Comparison of ENCODE assay signal across 34 cellular contexts in the genomic region with DNA sequence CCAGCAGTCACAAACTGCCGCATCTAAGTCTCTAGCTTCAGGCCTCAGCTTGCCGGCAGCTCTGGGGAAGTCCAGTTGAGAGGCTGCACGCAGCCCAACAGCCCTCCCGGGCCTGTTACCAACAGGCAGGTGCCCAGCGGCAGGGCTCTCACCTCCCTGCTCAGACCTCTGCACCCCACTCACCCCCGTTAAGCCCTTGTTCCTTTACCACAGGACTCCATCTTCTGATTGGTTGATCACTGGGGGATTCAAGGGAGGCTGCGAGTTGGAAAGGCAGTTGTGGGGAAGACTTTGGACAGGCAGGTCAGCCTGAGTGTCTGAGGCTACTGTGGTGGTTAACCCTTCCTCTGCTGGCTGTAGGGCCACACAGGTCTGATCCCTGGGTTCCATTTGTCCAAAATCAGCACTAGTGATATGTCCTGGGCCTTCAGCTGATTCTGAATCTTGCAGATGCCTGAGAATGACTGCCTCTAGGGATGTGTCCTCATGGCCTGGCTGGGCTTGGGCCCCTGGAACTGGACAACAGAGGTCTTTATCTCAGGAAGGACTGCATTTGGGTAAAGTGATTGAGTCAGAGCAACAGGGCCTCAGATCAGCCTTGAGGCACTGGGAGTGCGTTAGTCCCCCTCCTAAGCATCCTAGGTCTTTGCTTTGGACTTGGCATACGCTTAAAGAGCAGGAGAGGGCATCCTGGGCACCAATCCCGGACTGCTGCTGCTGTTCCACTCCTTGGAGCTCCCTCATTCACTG.
"Had no signal": no experiment of that assay in that cellular context is flagged by ENCODE, and none has a peak within 500 bp of the region (broad histone marks: within the 10 kb centered on the region; RNA-seq: fewer than 3 reads in every experiment).

No MANE protein-coding gene starts in this region.

- H3K4me3 ChIP-seq: adrenal gland, body of pancreas, cardiac muscle cell, coronary artery, dorsolateral prefrontal cortex, gastrocnemius medialis, heart left ventricle had no signal

- ATAC-seq: activated CD4-positive, alpha-beta T cell treated with anti-CD3 and anti-CD28 coated beads for 36 hours; activated CD8-positive, alpha-beta memory T cell treated with anti-CD3 and anti-CD28 coated beads, Interleukin-2, amount 10 ng/mL, durations not matched to agents 7 days and 5 days; activated CD8-positive, alpha-beta T cell treated with anti-CD3 and anti-CD28 coated beads, Interleukin-2, amount 10 ng/mL, durations not matched to agents 7 days and 5 days; activated naive CD8-positive, alpha-beta T cell treated with anti-CD3 and anti-CD28 coated beads, Interleukin-2, amount 50 U/mL, for 24 hours; body of pancreas; esophagus mucosa; gastrocnemius medialis; heart left ventricle had no signal

- H3K27me3 Mint-ChIP-seq: activated CD4-positive, alpha-beta memory T cell treated with anti-CD3 and anti-CD28 coated beads for 36 hours; activated CD8-positive, alpha-beta memory T cell treated with anti-CD3 and anti-CD28 coated beads, Interleukin-2, amount 10 ng/mL, durations not matched to agents 7 days and 5 days; activated naive CD4-positive, alpha-beta T cell treated with anti-CD3 and anti-CD28 coated beads, Interleukin-2, amount 50 U/mL, for 24 hours had no signal

- H3K4me1 ChIP-seq: adrenal gland, body of pancreas, gastrocnemius medialis, heart left ventricle had no signal

- H3K36me3 Mint-ChIP-seq: activated CD4-positive, alpha-beta memory T cell treated with anti-CD3 and anti-CD28 coated beads for 36 hours; activated CD8-positive, alpha-beta memory T cell treated with anti-CD3 and anti-CD28 coated beads, Interleukin-2, amount 10 ng/mL, durations not matched to agents 7 days and 5 days; activated naive CD4-positive, alpha-beta T cell treated with anti-CD3 and anti-CD28 coated beads, Interleukin-2, amount 50 U/mL, for 24 hours; activated naive CD8-positive, alpha-beta T cell treated with anti-CD3 and anti-CD28 coated beads for 36 hours had no signal

- H3K27ac ChIP-seq: adrenal gland, body of pancreas, cardiac muscle cell, coronary artery, dorsolateral prefrontal cortex, gastrocnemius medialis, heart left ventricle had no signal

- H3K27me3 ChIP-seq: adrenal gland, body of pancreas had no signal

- H3K4me1 Mint-ChIP-seq: activated CD4-positive, alpha-beta T cell treated with anti-CD3 and anti-CD28 coated beads for 36 hours; activated CD4-positive, alpha-beta T cell treated with anti-CD3 and anti-CD28 coated beads, Interleukin-2, amount 10 ng/mL, durations not matched to agents 24 days and 14 days; activated CD8-positive, alpha-beta memory T cell treated with anti-CD3 and anti-CD28 coated beads, Interleukin-2, amount 10 ng/mL, durations not matched to agents 7 days and 5 days; activated naive CD4-positive, alpha-beta T cell treated with anti-CD3 and anti-CD28 coated beads, Interleukin-2, amount 50 U/mL, for 24 hours; activated naive CD8-positive, alpha-beta T cell treated with anti-CD3 and anti-CD28 coated beads for 36 hours; activated naive CD8-positive, alpha-beta T cell treated with anti-CD3 and anti-CD28 coated beads, Interleukin-2, amount 50 U/mL, for 24 hours; central memory CD8-positive, alpha-beta T cell; endodermal cell had no signal

- DNase-seq: activated CD4-positive, alpha-beta memory T cell treated with anti-CD3 and anti-CD28 coated beads for 36 hours; activated CD4-positive, alpha-beta T cell treated with anti-CD3 and anti-CD28 coated beads for 36 hours; activated CD4-positive, alpha-beta T cell treated with anti-CD3 and anti-CD28 coated beads, Interleukin-2, amount 10 ng/mL, durations not matched to agents 24 days and 14 days; activated CD4-positive, CD25-positive, alpha-beta regulatory T cell; activated CD4-positive, CD25-positive, alpha-beta regulatory T cell treated with anti-CD3 and anti-CD28 coated beads, Interleukin-2, amount 50 U/mL, for 72 hours; activated CD8-positive, alpha-beta memory T cell treated with anti-CD3 and anti-CD28 coated beads, Interleukin-2, amount 10 ng/mL, durations not matched to agents 7 days and 5 days; activated CD8-positive, alpha-beta memory T cell treated with anti-CD3 and anti-CD28 coated beads, Interleukin-2, amount 50 U/mL, for 4 hours; activated CD8-positive, alpha-beta T cell treated with anti-CD3 and anti-CD28 coated beads, Interleukin-2, amount 10 ng/mL, durations not matched to agents 7 days and 5 days; activated effector memory CD4-positive, alpha-beta T cell treated with anti-CD3 and anti-CD28 coated beads, Interleukin-2, amount 50 U/mL, for 16 hours; activated naive CD4-positive, alpha-beta T cell treated with anti-CD3 and anti-CD28 coated beads for 36 hours; activated naive CD8-positive, alpha-beta T cell treated with anti-CD3 and anti-CD28 coated beads for 36 hours; activated naive CD8-positive, alpha-beta T cell treated with anti-CD3 and anti-CD28 coated beads, Interleukin-2, amount 50 U/mL, for 24 hours; activated T-cell treated with anti-CD3 and anti-CD28 coated beads, Interleukin-2, amount 50 U/mL, for 1 hour; activated T-cell treated with anti-CD3 and anti-CD28 coated beads, Interleukin-2, amount 50 U/mL, for 48 hours; adrenal gland; amygdala; aorta; body of pancreas; dorsolateral prefrontal cortex; effector memory CD4-positive, alpha-beta T cell; endodermal cell; foreskin fibroblast; gastrocnemius medialis; glutamatergic neuron; heart left ventricle; T-helper 2 cell had no signal

- H3K9me3 Mint-ChIP-seq: activated CD4-positive, alpha-beta memory T cell treated with anti-CD3 and anti-CD28 coated beads for 36 hours; activated CD4-positive, alpha-beta T cell treated with anti-CD3 and anti-CD28 coated beads, Interleukin-2, amount 10 ng/mL, durations not matched to agents 24 days and 14 days; activated naive CD4-positive, alpha-beta T cell treated with anti-CD3 and anti-CD28 coated beads for 36 hours; activated naive CD4-positive, alpha-beta T cell treated with anti-CD3 and anti-CD28 coated beads, Interleukin-2, amount 50 U/mL, for 24 hours; activated naive CD8-positive, alpha-beta T cell treated with anti-CD3 and anti-CD28 coated beads for 36 hours; activated naive CD8-positive, alpha-beta T cell treated with anti-CD3 and anti-CD28 coated beads, Interleukin-2, amount 50 U/mL, for 24 hours; activated T-helper 1 cell treated with anti-CD3 and anti-CD28 coated beads, Interleukin-12 subunit alpha, Interleukin-12 subunit beta, Interleukin-2, Interleukin-4 antibody, amounts not matched to agents 30 ng/mL and 10 ng/mL and 1 ng/mL, durations not matched to agents 14 hours and 24 hours and 36 hours; activated T-helper 2 cell treated with anti-CD3 and anti-CD28 coated beads, Interferon-gamma antibody, Interleukin-2, Interleukin-4, amounts not matched to agents 10 μg/mL and 5 μg/mL and 100 μg/mL, durations not matched to agents 14 hours and 24 hours and 36 hours; central memory CD8-positive, alpha-beta T cell; dendritic cell treated with granulocyte-macrophage colony-stimulating factor and Interleukin-4, amounts not matched to agents 40 ng/mL and 50 ng/mL, for 4 days; endodermal cell had no signal

- H3K36me3 ChIP-seq: adrenal gland, cardiac muscle cell, gastrocnemius medialis, heart left ventricle had no signal

- H3K27ac Mint-ChIP-seq: activated CD4-positive, alpha-beta memory T cell treated with anti-CD3 and anti-CD28 coated beads for 36 hours; activated CD4-positive, alpha-beta T cell treated with anti-CD3 and anti-CD28 coated beads for 36 hours; activated CD4-positive, alpha-beta T cell treated with anti-CD3 and anti-CD28 coated beads, Interleukin-2, amount 10 ng/mL, durations not matched to agents 24 days and 14 days; activated CD8-positive, alpha-beta memory T cell treated with anti-CD3 and anti-CD28 coated beads, Interleukin-2, amount 10 ng/mL, durations not matched to agents 7 days and 5 days; activated CD8-positive, alpha-beta T cell treated with anti-CD3 and anti-CD28 coated beads, Interleukin-2, amount 10 ng/mL, durations not matched to agents 7 days and 5 days; activated naive CD4-positive, alpha-beta T cell treated with anti-CD3 and anti-CD28 coated beads for 36 hours; activated naive CD4-positive, alpha-beta T cell treated with anti-CD3 and anti-CD28 coated beads, Interleukin-2, amount 50 U/mL, for 24 hours; activated naive CD8-positive, alpha-beta T cell treated with anti-CD3 and anti-CD28 coated beads for 36 hours; activated naive CD8-positive, alpha-beta T cell treated with anti-CD3 and anti-CD28 coated beads, Interleukin-2, amount 50 U/mL, for 24 hours; activated T-helper 1 cell treated with anti-CD3 and anti-CD28 coated beads, Interleukin-12 subunit alpha, Interleukin-12 subunit beta, Interleukin-2, Interleukin-4 antibody, amounts not matched to agents 30 ng/mL and 10 ng/mL and 1 ng/mL, durations not matched to agents 14 hours and 24 hours and 36 hours; activated T-helper 2 cell treated with anti-CD3 and anti-CD28 coated beads, Interferon-gamma antibody, Interleukin-2, Interleukin-4, amounts not matched to agents 10 μg/mL and 5 μg/mL and 100 μg/mL, durations not matched to agents 14 hours and 24 hours and 36 hours; dendritic cell treated with granulocyte-macrophage colony-stimulating factor and Interleukin-4, amounts not matched to agents 40 ng/mL and 50 ng/mL, for 4 days; endodermal cell had no signal

- H3K4me3 Mint-ChIP-seq: activated CD4-positive, alpha-beta memory T cell treated with anti-CD3 and anti-CD28 coated beads for 36 hours; activated CD4-positive, alpha-beta T cell treated with anti-CD3 and anti-CD28 coated beads for 36 hours; activated CD4-positive, alpha-beta T cell treated with anti-CD3 and anti-CD28 coated beads, Interleukin-2, amount 10 ng/mL, durations not matched to agents 24 days and 14 days; activated CD8-positive, alpha-beta memory T cell treated with anti-CD3 and anti-CD28 coated beads, Interleukin-2, amount 10 ng/mL, durations not matched to agents 7 days and 5 days; activated CD8-positive, alpha-beta T cell treated with anti-CD3 and anti-CD28 coated beads, Interleukin-2, amount 10 ng/mL, durations not matched to agents 7 days and 5 days; activated naive CD4-positive, alpha-beta T cell treated with anti-CD3 and anti-CD28 coated beads for 36 hours; activated naive CD4-positive, alpha-beta T cell treated with anti-CD3 and anti-CD28 coated beads, Interleukin-2, amount 50 U/mL, for 24 hours; activated naive CD8-positive, alpha-beta T cell treated with anti-CD3 and anti-CD28 coated beads for 36 hours; activated naive CD8-positive, alpha-beta T cell treated with anti-CD3 and anti-CD28 coated beads, Interleukin-2, amount 50 U/mL, for 24 hours; activated T-helper 1 cell treated with anti-CD3 and anti-CD28 coated beads, Interleukin-12 subunit alpha, Interleukin-12 subunit beta, Interleukin-2, Interleukin-4 antibody, amounts not matched to agents 30 ng/mL and 10 ng/mL and 1 ng/mL, durations not matched to agents 14 hours and 24 hours and 36 hours; central memory CD8-positive, alpha-beta T cell; dendritic cell treated with granulocyte-macrophage colony-stimulating factor and Interleukin-4, amounts not matched to agents 40 ng/mL and 50 ng/mL, for 4 days; endodermal cell had no signal
